8 cellular contexts compared by ENCODE assay signal in genomic region chr22:43812149-43812842, GRCh38. TPM values are rescaled to one million over a fixed set of nuclear protein-coding genes. Genes with fewer than 3 reads are reported as not detected.
DNase-seq lines count a peak whose midpoint lies in the region; ATAC-seq lines count a peak whose summit lies in the region.

Gene EFCAB6 (minus strand): TSS chr22:43812305. CDS start chr22:43782318, 29,987 bp downstream.

- no peaks in the 10 kb centered on the region for H4K20me1 ChIP-seq in BLaER1 treated with 17β-estradiol and CSF1 and Interleukin-3, amounts not matched to agents 10 nM and 100 nM

- no peak within 1 kb of the TSS for H3K18ac ChIP-seq in mesendoderm (ENCODE audit: low read length)

- H3K9ac ChIP-seq in BLaER1 treated with 17β-estradiol and CSF1 and Interleukin-3, amounts not matched to agents 10 nM and 100 nM = peak within 1 kb of the TSS; percentile 80 to 91 (median 84)
- H3K9ac ChIP-seq in endocrine pancreas (ENCODE audit: control insufficient read depth, insufficient read depth, low read length) = peak within 1 kb of the TSS; percentile 95
- H3K9ac ChIP-seq in mesendoderm (ENCODE audit: low read length) = peak within 1 kb of the TSS; percentile 96

- no CpG with 5 or more reads among the region's 55 CpGs for WGBS in mesendoderm (ENCODE audit: extremely low coverage, insufficient coverage, low lambda C conversion rate)

- DNase-seq in NK-92 (lab: John Stamatoyannopoulos, UW; ENCODE audit: unreplicated experiment) = peak; percentile 26
- peak; percentile 73 to 81 (median 74) for DNase-seq in activated CD8-positive, alpha-beta memory T cell treated with anti-CD3 and anti-CD28 coated beads for 48 hours (ENCODE audit: low read depth in 2 of 3, low spot score in 2 of 3)
- peak; percentile 96 for DNase-seq in mesendoderm
- DNase-seq in stimulated activated CD8-positive, alpha-beta memory T cell treated with anti-CD3 and anti-CD28 coated beads, Interleukin-12 subunit alpha, Interleukin-12 subunit beta, amount 100 ng/mL, for 24 hours (ENCODE audit: extremely low read depth) = peak; percentile 77

- H3K56ac ChIP-seq in mesendoderm (ENCODE audit: low read length) = peak within 1 kb of the TSS; percentile 100

- peak within 1 kb of the TSS; percentile 81 to 90 (median 86) for H3K27ac ChIP-seq in BLaER1 treated with 17β-estradiol and CSF1 and Interleukin-3, amounts not matched to agents 10 nM and 100 nM
- H3K27ac ChIP-seq in mesendoderm (ENCODE audit: low read depth, low read length) = no peak within 1 kb of the TSS

- H2BK120ac ChIP-seq in mesendoderm (ENCODE audit: low read depth, low read length) = no peak within 1 kb of the TSS

- ATAC-seq in GM19395 (IDR thresholded peaks at IDR 0.05; ENCODE audit: unreplicated experiment) = peak; percentile 82
- peak; percentile 73 for ATAC-seq in HG03571 (IDR thresholded peaks at IDR 0.05; ENCODE audit: unreplicated experiment)

- H4K8ac ChIP-seq in mesendoderm (ENCODE audit: low read depth, low read length) = no peak within 1 kb of the TSS

- H3K9me3 ChIP-seq in BLaER1 treated with 17β-estradiol and CSF1 and Interleukin-3, amounts not matched to agents 10 nM and 100 nM (replicated peaks in 1 of 11) = no peaks in the 10 kb centered on the region
- H3K9me3 ChIP-seq in endocrine pancreas (ENCODE audit: control insufficient read depth, low read length) = no peaks in the 10 kb centered on the region

- peak within 1 kb of the TSS; percentile 88 for H2BK5ac ChIP-seq in mesendoderm (ENCODE audit: low read length)

- peak within 1 kb of the TSS; percentile 29 for H2AK5ac ChIP-seq in mesendoderm (ENCODE audit: low read length)

- no peak within 1 kb of the TSS for H2BK15ac ChIP-seq in mesendoderm (replicated peaks; ENCODE audit: low read depth)

- H3K36me3 ChIP-seq in BLaER1 treated with 17β-estradiol and CSF1 and Interleukin-3, amounts not matched to agents 10 nM and 100 nM = no peaks in the 10 kb centered on the region
- H3K36me3 ChIP-seq in endocrine pancreas (ENCODE audit: control insufficient read depth, insufficient read depth, low read length) (no peaks in the 10 kb centered on the region), mesendoderm (ENCODE audit: control insufficient read depth, insufficient read depth, low read length) (no peaks in the 10 kb centered on the region)

- peaks cover 4% of the 10 kb centered on the region for H3K79me1 ChIP-seq in mesendoderm (ENCODE audit: low read length)

- peak within 1 kb of the TSS; percentile 87 to 98 (median 92) for H3K4me2 ChIP-seq in BLaER1 treated with 17β-estradiol and CSF1 and Interleukin-3, amounts not matched to agents 10 nM and 100 nM
- peak within 1 kb of the TSS; percentile 81 for H3K4me2 ChIP-seq in mesendoderm (ENCODE audit: low read length)

- H3K27me3 ChIP-seq in BLaER1 treated with 17β-estradiol and CSF1 and Interleukin-3, amounts not matched to agents 10 nM and 100 nM = no peaks in the 10 kb centered on the region
- no peaks in the 10 kb centered on the region for H3K27me3 ChIP-seq in endocrine pancreas (ENCODE audit: control insufficient read depth, insufficient read depth, low read length)
- no peaks in the 10 kb centered on the region for H3K27me3 ChIP-seq in mesendoderm (ENCODE audit: insufficient read depth, low read length, poor library complexity)

- peak within 1 kb of the TSS; percentile 59 for H3K23ac ChIP-seq in mesendoderm (ENCODE audit: low read length)

- H3K4ac ChIP-seq in mesendoderm (ENCODE audit: low read depth, low read length) = no peak within 1 kb of the TSS

- H4K5ac ChIP-seq in mesendoderm (ENCODE audit: low read length) = no peak within 1 kb of the TSS

- peak within 1 kb of the TSS; percentile 70 to 83 (median 76) for H3K4me3 ChIP-seq in BLaER1 treated with 17β-estradiol and CSF1 and Interleukin-3, amounts not matched to agents 10 nM and 100 nM
- peak within 1 kb of the TSS; percentile 86 for H3K4me3 ChIP-seq in endocrine pancreas (ENCODE audit: control insufficient read depth, insufficient read depth, low read length)
- H3K4me3 ChIP-seq in mesendoderm (ENCODE audit: low read length) = peak within 1 kb of the TSS; percentile 79

- peaks cover 14 to 21% (median 17%) of the 10 kb centered on the region in 10 experiments for H3K4me1 ChIP-seq in BLaER1 treated with 17β-estradiol and CSF1 and Interleukin-3, amounts not matched to agents 10 nM and 100 nM
- H3K4me1 ChIP-seq in endocrine pancreas (ENCODE audit: control insufficient read depth, insufficient read depth, low read length) = peaks cover 4% of the 10 kb centered on the region
- peaks cover 4% of the 10 kb centered on the region for H3K4me1 ChIP-seq in mesendoderm (ENCODE audit: control insufficient read depth, low read depth, low read length)

- H3K79me2 ChIP-seq in mesendoderm (ENCODE audit: control insufficient read depth, insufficient read depth, low read length) = no peaks in the 10 kb centered on the region

RNA-seq across cellular contexts. Expression of gene EFCAB6, which starts in this region (rescaled TPM):
- polyA plus RNA-seq in mesendoderm (2013, experiment 1 of 2) = 0.38 TPM
- polyA plus RNA-seq in mesendoderm (2013, experiment 2 of 2) = 0.56 TPM

Comparison
In these comparisons a context has a peak if more than half of its experiments do, and no peak if none do; other contexts are left out.
1. DNase-seq: peak in every context shown above with its lines; median percentile 96 in mesendoderm; 77 in stimulated activated CD8-positive, alpha-beta memory T cell treated with anti-CD3 and anti-CD28 coated beads, Interleukin-12 subunit alpha, Interleukin-12 subunit beta, amount 100 ng/mL, for 24 hours; 74 in activated CD8-positive, alpha-beta memory T cell treated with anti-CD3 and anti-CD28 coated beads for 48 hours; 26 in NK-92.